Comparison of ENCODE assay signal across 10 cellular contexts in genomic region chr6:113968472-113968871, GRCh38. TPM values are rescaled to one million over a fixed set of nuclear protein-coding genes. Genes with fewer than 3 reads are reported as not detected.
DNase-seq lines count a peak whose midpoint lies in the region; ATAC-seq and TF ChIP-seq lines count a peak whose summit lies in the region.
"Had no signal": no experiment of that assay in that cellular context is flagged by ENCODE, and none has a peak within 500 bp of the region (broad histone marks: within the 10 kb centered on the region; RNA-seq: fewer than 3 reads in every experiment).

No MANE protein-coding gene starts in this region.

- no peak for TF ChIP-seq POLR2A in spleen (IDR thresholded peaks at IDR 0.05)

- H3K4me1 ChIP-seq in spleen, result peaks cover 18 to 69% (median 45%) of the 10 kb centered on the region in 6 donors

- H3K36me3 ChIP-seq in kidney epithelial cell (ENCODE audit: control insufficient read depth, insufficient read depth, low read length) (no peaks in the 10 kb centered on the region), spleen (no peaks in the 10 kb centered on the region)

- H3K4me3 ChIP-seq in kidney epithelial cell (ENCODE audit: low read depth, low read length) (peak overlapping the region; percentile 80), spleen (peak overlapping the region in 2 of 8 donors; percentile 90 to 98)

- peaks cover 23% of the 10 kb centered on the region for H3K36me3 Mint-ChIP-seq in stimulated activated naive CD8-positive, alpha-beta T cell treated with anti-CD3 and anti-CD28 coated beads, Interleukin-15, Interleukin-2, amounts not matched to agents 100 ng/mL and 50 ng/mL, for 24 hours (ENCODE audit: low read depth)
- peaks cover 18% of the 10 kb centered on the region for H3K36me3 Mint-ChIP-seq in activated naive CD8-positive, alpha-beta T cell treated with anti-CD3 and anti-CD28 coated beads for 36 hours

- H3K4me1 Mint-ChIP-seq in stimulated activated naive CD8-positive, alpha-beta T cell treated with anti-CD3 and anti-CD28 coated beads, Interleukin-15, Interleukin-2, amounts not matched to agents 100 ng/mL and 50 ng/mL, for 24 hours (ENCODE audit: low read depth), result peaks cover 70% of the 10 kb centered on the region
- peaks cover 45% of the 10 kb centered on the region for H3K4me1 Mint-ChIP-seq in activated naive CD8-positive, alpha-beta T cell treated with anti-CD3 and anti-CD28 coated beads for 36 hours

- no peak for ATAC-seq in stimulated activated naive CD8-positive, alpha-beta T cell treated with anti-CD3 and anti-CD28 coated beads, Interleukin-15, Interleukin-2, amounts not matched to agents 100 U/mL and 50 U/mL, for 24 hours
- ATAC-seq in GM21723 (IDR thresholded peaks at IDR 0.05; ENCODE audit: unreplicated experiment) (no peak), HG02970 (IDR thresholded peaks at IDR 0.05; ENCODE audit: low FRiP score, unreplicated experiment) (no peak)

- no peak overlapping the region for H3K27ac Mint-ChIP-seq in stimulated activated naive CD8-positive, alpha-beta T cell treated with anti-CD3 and anti-CD28 coated beads, Interleukin-15, Interleukin-2, amounts not matched to agents 100 ng/mL and 50 ng/mL, for 24 hours
- H3K27ac Mint-ChIP-seq in activated naive CD8-positive, alpha-beta T cell treated with anti-CD3 and anti-CD28 coated beads for 36 hours, result no peak overlapping the region

- no peaks in the 10 kb centered on the region for H3K27me3 Mint-ChIP-seq in stimulated activated naive CD8-positive, alpha-beta T cell treated with anti-CD3 and anti-CD28 coated beads, Interleukin-15, Interleukin-2, amounts not matched to agents 100 ng/mL and 50 ng/mL, for 24 hours
- H3K27me3 Mint-ChIP-seq in activated naive CD8-positive, alpha-beta T cell treated with anti-CD3 and anti-CD28 coated beads for 36 hours, result no peaks in the 10 kb centered on the region

- H3K27ac ChIP-seq in spleen, result no peak overlapping the region
- H3K27ac ChIP-seq: epithelial cell of prostate had no signal

- intact Hi-C loops in spleen (cut with DNase I; ENCODE audit: low total_unique reads), result no loop called here

- no peaks in the 10 kb centered on the region for H3K9me3 Mint-ChIP-seq in stimulated activated naive CD8-positive, alpha-beta T cell treated with anti-CD3 and anti-CD28 coated beads, Interleukin-15, Interleukin-2, amounts not matched to agents 100 ng/mL and 50 ng/mL, for 24 hours
- no peaks in the 10 kb centered on the region for H3K9me3 Mint-ChIP-seq in activated naive CD8-positive, alpha-beta T cell treated with anti-CD3 and anti-CD28 coated beads for 36 hours

- WGBS in spleen, 5 donors, result 66 to 76% (median 70%) methylated on average over 6 of the region's 6 CpGs

- no peak for TF ChIP-seq CTCF in kidney epithelial cell (IDR thresholded peaks at IDR 0.05; ENCODE audit: insufficient read depth, low read length, poor library complexity, severe bottlenecking)
- TF ChIP-seq CTCF in spleen (IDR thresholded peaks at IDR 0.05 in 8 of 11, conservative IDR thresholded peaks at IDR 0.05 in 3 of 11), result no peak

- H3K9me3 ChIP-seq in spleen, result no peaks in the 10 kb centered on the region

- no peak for DNase-seq in stimulated activated naive CD8-positive, alpha-beta T cell treated with anti-CD3 and anti-CD28 coated beads, Interleukin-15, Interleukin-2, amounts not matched to agents 100 U/mL and 50 U/mL, for 24 hours
- no peak for DNase-seq in activated naive CD8-positive, alpha-beta T cell treated with anti-CD3 and anti-CD28 coated beads for 36 hours
- DNase-seq in kidney epithelial cell (ENCODE audit: low read depth) (no peak), D341Med (ENCODE audit: low spot score) (no peak), spleen (no peak)
- DNase-seq: stimulated activated CD8-positive, alpha-beta memory T cell treated with anti-CD3 and anti-CD28 coated beads, Interleukin-4, amount 100 ng/mL, for 48 hours had no signal

- H3K27me3 ChIP-seq in kidney epithelial cell (ENCODE audit: control insufficient read depth, insufficient read depth, low read length) (no peaks in the 10 kb centered on the region), spleen (replicated peaks in 1 of 7) (no peaks in the 10 kb centered on the region)

- peak overlapping the region; percentile 98 for H3K4me3 Mint-ChIP-seq in stimulated activated naive CD8-positive, alpha-beta T cell treated with anti-CD3 and anti-CD28 coated beads, Interleukin-15, Interleukin-2, amounts not matched to agents 100 ng/mL and 50 ng/mL, for 24 hours
- H3K4me3 Mint-ChIP-seq in activated naive CD8-positive, alpha-beta T cell treated with anti-CD3 and anti-CD28 coated beads for 36 hours, result peak overlapping the region; percentile 94

RNA-seq across cellular contexts. Expression of gene HDAC2, which starts 2.5 kb away (rescaled TPM):
- 100 to 1,000 TPM; 115 to 125 TPM for total RNA-seq in activated naive CD8-positive, alpha-beta T cell treated with anti-CD3 and anti-CD28 coated beads for 36 hours
- total RNA-seq in kidney epithelial cell (113 and 139 TPM in 2 replicates), spleen (10 to 100 TPM; 47.9 to 62.7 (median 54.6) TPM)
- 10 to 100 TPM; 42.7 to 52.7 (median 47.2) TPM for polyA plus RNA-seq in spleen
